Comparison of ENCODE assay signal across 8 cellular contexts in the genomic region with DNA sequence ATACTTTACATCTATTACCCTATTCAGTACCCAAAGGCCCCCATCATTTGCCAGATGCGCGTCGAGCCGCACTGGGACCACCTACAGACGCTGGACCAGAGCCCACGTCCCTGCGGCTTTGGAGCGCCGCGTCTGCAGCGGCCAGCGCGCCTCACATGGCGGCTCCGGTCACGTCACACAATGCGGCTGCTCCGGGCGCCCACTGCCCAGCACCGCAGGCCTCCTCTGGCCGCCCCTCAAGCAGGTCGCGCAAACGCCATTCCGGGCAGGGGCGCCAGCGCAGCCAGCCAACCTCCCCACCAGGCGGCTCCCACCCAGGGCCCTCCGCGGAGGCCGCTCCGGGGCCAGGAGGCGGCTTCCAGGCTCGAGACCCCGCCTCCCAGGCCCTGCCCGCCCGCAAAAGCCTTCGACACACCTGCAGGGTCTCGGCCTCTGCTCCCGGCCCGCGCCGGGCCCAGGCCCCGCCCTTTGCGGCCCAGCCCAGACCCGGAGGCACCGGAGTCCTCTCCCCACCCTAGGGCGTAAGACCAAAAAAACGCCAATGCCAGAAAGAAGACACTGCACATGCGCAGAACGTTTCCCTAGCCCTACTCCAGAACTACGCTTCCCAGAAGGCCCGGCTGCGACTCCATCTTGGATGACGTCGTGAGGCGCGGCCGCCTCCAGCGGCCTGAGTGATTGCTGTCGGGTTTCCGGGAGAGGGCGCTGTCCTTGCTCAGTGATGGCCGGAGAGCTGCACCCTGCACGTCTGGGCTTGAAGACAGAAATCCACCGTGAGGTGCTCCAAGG. TPM values are rescaled to one million over a fixed set of nuclear protein-coding genes. Genes with fewer than 3 reads are reported as not detected.
DNase-seq lines count a peak whose midpoint lies in the region; ATAC-seq and TF ChIP-seq lines count a peak whose summit lies in the region.

A gene (minus strand): TSS at position 557 of the 789 bp plus-strand sequence. CDS start 4,925 bp downstream, outside the sequence.

- peak; percentile 97 to 100 (median 97) for DNase-seq in CD4-positive, CD25-positive, alpha-beta regulatory T cell
- DNase-seq in NCI-H748 treated with DMSO at 0.1 percent for 48 hours (lab: John Stamatoyannopoulos, UW), result peak; percentile 96
- peak; percentile 96 to 98 for DNase-seq in activated CD4-positive, alpha-beta T cell treated with anti-CD3 and anti-CD28 coated beads, Interleukin-2, amount 50 U/mL, for 48 hours
- DNase-seq in dermis microvascular lymphatic vessel endothelial cell (ENCODE audit: low read depth in 2 of 2), result peak; percentile 98 to 99
- peak; percentile 99 for DNase-seq in stimulated activated CD4-positive, alpha-beta T cell treated with anti-CD3 and anti-CD28 coated beads, Interleukin-4, amount 100 ng/mL, for 24 hours

- H3K9ac ChIP-seq in liver (ENCODE audit: low read depth in 1 of 2, low read length in 2 of 2), result peak within 1 kb of the TSS; percentile 79 to 90

- H3K4me3 ChIP-seq in CD4-positive, CD25-positive, alpha-beta regulatory T cell (ENCODE audit: low read depth, low read length), result peak within 1 kb of the TSS; percentile 97
- peak within 1 kb of the TSS; percentile 73 to 89 (median 87) for H3K4me3 ChIP-seq in liver (ENCODE audit: low read depth in 1 of 3, low read length in 3 of 3)

- peaks cover 14% of the 10 kb centered on the region for H3K27me3 Mint-ChIP-seq in CD4-positive, CD25-positive, alpha-beta regulatory T cell

- peak within 1 kb of the TSS; percentile 95 for H3K27ac ChIP-seq in CD4-positive, CD25-positive, alpha-beta regulatory T cell (ENCODE audit: insufficient read depth, low read length, poor library complexity, severe bottlenecking)
- peak within 1 kb of the TSS; percentile 91 to 92 for H3K27ac ChIP-seq in liver (ENCODE audit: low read depth in 1 of 2, low read length in 2 of 2)

- no peaks in the 10 kb centered on the region for H3K9me3 Mint-ChIP-seq in CD4-positive, CD25-positive, alpha-beta regulatory T cell

- peaks cover 10 to 38% (median 28%) of the 10 kb centered on the region in 4 donors for H3K4me1 Mint-ChIP-seq in CD4-positive, CD25-positive, alpha-beta regulatory T cell

- no peaks in the 10 kb centered on the region for H3K27me3 ChIP-seq in CD4-positive, CD25-positive, alpha-beta regulatory T cell (ENCODE audit: control insufficient read depth, insufficient read depth, low read length)
- H3K27me3 ChIP-seq in liver (ENCODE audit: control insufficient read depth in 4 of 4, insufficient read depth in 4 of 4, low read length in 3 of 4), result no peaks in the 10 kb centered on the region

- WGBS in liver, result under 1% methylated on average over 66 of the region's 66 CpGs

- H3K4me1 ChIP-seq in CD4-positive, CD25-positive, alpha-beta regulatory T cell (ENCODE audit: control insufficient read depth, insufficient read depth, low read length, poor library complexity, severe bottlenecking), result peaks cover 13% of the 10 kb centered on the region
- H3K4me1 ChIP-seq in liver (ENCODE audit: control insufficient read depth in 4 of 4, insufficient read depth in 4 of 4, low read length in 3 of 4), result peaks cover 0 to 10% (median 3%) of the 10 kb centered on the region in 4 donors

- peak within 1 kb of the TSS; percentile 91 to 97 (median 92) for H3K4me3 Mint-ChIP-seq in CD4-positive, CD25-positive, alpha-beta regulatory T cell

- peaks cover under 1% of the 10 kb centered on the region for H3K36me3 ChIP-seq in CD4-positive, CD25-positive, alpha-beta regulatory T cell (ENCODE audit: control insufficient read depth, insufficient read depth, low read length)
- H3K36me3 ChIP-seq in liver (ENCODE audit: control insufficient read depth in 4 of 4, insufficient read depth in 3 of 4, low read depth in 1 of 4, low read length in 3 of 4), result no peaks in the 10 kb centered on the region

- peak; percentile 90 to 91 for ATAC-seq in CD4-positive, CD25-positive, alpha-beta regulatory T cell (ENCODE audit: low read depth in 2 of 2)
- ATAC-seq in GM19395 (IDR thresholded peaks at IDR 0.05; ENCODE audit: unreplicated experiment) (peak; percentile 95), HG03565 (IDR thresholded peaks at IDR 0.05; ENCODE audit: unreplicated experiment) (peak; percentile 89)

- peak; percentile 95 for TF ChIP-seq CTCF in liver (IDR thresholded peaks at IDR 0.05; ENCODE audit: low read depth, low read length, missing input control)

- peak; percentile 87 to 92 for TF ChIP-seq RAD21 in liver (IDR thresholded peaks at IDR 0.05)

- peaks cover 6% of the 10 kb centered on the region for H3K36me3 Mint-ChIP-seq in CD4-positive, CD25-positive, alpha-beta regulatory T cell

- H3K9me3 ChIP-seq in CD4-positive, CD25-positive, alpha-beta regulatory T cell (ENCODE audit: control insufficient read depth in 2 of 2, low read length in 2 of 2), result no peaks in the 10 kb centered on the region
- no peaks in the 10 kb centered on the region for H3K9me3 ChIP-seq in liver (ENCODE audit: control insufficient read depth in 4 of 4, low read length in 3 of 4)

- H3K27ac Mint-ChIP-seq in CD4-positive, CD25-positive, alpha-beta regulatory T cell, result peak within 1 kb of the TSS; percentile 91 to 98 (median 97)

TF ChIP-seq in liver, 16 proteins besides CTCF, POLR2A, EP300 and RAD21:
- TF ChIP-seq TAF1 (conservative IDR thresholded peaks at IDR 0.05) (peak; percentile 77), HNF4A (conservative IDR thresholded peaks at IDR 0.05) (peak in 1 of 2 donors; percentile 31), YY1 (IDR thresholded peaks at IDR 0.05) (peak; percentile 99), RXRA (IDR thresholded peaks at IDR 0.05) (peak; percentile 23 to 55), JUND (IDR thresholded peaks at IDR 0.05) (peak; percentile 81 to 85), SP1 (IDR thresholded peaks at IDR 0.05) (peak; percentile 61), EGR1 (IDR thresholded peaks at IDR 0.05; ENCODE audit: low read depth in 2 of 2) (no peak), GABPA (IDR thresholded peaks at IDR 0.05 in 1 of 2, conservative IDR thresholded peaks at IDR 0.05 in 1 of 2) (peak in 1 of 2 donors; percentile 46), FOXA1 (IDR thresholded peaks at IDR 0.05) (no peak), NR2F2 (IDR thresholded peaks at IDR 0.05) (no peak), HNF4G (IDR thresholded peaks at IDR 0.05) (no peak), FOXA2 (IDR thresholded peaks at IDR 0.05) (no peak)
- TF ChIP-seq, protein P1, sequence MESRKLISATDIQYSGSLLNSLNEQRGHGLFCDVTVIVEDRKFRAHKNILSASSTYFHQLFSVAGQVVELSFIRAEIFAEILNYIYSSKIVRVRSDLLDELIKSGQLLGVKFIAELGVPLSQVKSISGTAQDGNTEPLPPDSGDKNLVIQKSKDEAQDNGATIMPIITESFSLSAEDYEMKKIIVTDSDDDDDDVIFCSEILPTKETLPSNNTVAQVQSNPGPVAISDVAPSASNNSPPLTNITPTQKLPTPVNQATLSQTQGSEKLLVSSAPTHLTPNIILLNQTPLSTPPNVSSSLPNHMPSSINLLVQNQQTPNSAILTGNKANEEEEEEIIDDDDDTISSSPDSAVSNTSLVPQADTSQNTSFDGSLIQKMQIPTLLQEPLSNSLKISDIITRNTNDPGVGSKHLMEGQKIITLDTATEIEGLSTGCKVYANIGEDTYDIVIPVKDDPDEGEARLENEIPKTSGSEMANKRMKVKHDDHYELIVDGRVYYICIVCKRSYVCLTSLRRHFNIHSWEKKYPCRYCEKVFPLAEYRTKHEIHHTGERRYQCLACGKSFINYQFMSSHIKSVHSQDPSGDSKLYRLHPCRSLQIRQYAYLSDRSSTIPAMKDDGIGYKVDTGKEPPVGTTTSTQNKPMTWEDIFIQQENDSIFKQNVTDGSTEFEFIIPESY (IDR thresholded peaks at IDR 0.05), result peak; percentile 75
- TF ChIP-seq, protein P2, sequence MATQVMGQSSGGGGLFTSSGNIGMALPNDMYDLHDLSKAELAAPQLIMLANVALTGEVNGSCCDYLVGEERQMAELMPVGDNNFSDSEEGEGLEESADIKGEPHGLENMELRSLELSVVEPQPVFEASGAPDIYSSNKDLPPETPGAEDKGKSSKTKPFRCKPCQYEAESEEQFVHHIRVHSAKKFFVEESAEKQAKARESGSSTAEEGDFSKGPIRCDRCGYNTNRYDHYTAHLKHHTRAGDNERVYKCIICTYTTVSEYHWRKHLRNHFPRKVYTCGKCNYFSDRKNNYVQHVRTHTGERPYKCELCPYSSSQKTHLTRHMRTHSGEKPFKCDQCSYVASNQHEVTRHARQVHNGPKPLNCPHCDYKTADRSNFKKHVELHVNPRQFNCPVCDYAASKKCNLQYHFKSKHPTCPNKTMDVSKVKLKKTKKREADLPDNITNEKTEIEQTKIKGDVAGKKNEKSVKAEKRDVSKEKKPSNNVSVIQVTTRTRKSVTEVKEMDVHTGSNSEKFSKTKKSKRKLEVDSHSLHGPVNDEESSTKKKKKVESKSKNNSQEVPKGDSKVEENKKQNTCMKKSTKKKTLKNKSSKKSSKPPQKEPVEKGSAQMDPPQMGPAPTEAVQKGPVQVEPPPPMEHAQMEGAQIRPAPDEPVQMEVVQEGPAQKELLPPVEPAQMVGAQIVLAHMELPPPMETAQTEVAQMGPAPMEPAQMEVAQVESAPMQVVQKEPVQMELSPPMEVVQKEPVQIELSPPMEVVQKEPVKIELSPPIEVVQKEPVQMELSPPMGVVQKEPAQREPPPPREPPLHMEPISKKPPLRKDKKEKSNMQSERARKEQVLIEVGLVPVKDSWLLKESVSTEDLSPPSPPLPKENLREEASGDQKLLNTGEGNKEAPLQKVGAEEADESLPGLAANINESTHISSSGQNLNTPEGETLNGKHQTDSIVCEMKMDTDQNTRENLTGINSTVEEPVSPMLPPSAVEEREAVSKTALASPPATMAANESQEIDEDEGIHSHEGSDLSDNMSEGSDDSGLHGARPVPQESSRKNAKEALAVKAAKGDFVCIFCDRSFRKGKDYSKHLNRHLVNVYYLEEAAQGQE (IDR thresholded peaks at IDR 0.05), result peak; percentile 70
- TF ChIP-seq, protein P3, sequence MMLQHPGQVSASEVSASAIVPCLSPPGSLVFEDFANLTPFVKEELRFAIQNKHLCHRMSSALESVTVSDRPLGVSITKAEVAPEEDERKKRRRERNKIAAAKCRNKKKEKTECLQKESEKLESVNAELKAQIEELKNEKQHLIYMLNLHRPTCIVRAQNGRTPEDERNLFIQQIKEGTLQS (IDR thresholded peaks at IDR 0.05), result no peak
- TF ChIP-seq, protein P4, sequence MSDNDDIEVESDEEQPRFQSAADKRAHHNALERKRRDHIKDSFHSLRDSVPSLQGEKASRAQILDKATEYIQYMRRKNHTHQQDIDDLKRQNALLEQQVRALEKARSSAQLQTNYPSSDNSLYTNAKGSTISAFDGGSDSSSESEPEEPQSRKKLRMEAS (IDR thresholded peaks at IDR 0.05), result no peak
TF ChIP-seq in liver: peak in this region for 9.

RNA-seq across cellular contexts. Expression of the gene that starts here (rescaled TPM):
- 5.9 TPM for total RNA-seq in CD4-positive, CD25-positive, alpha-beta regulatory T cell
- 1 to 10 TPM; 3.0 to 5.6 (median 5.1) TPM for polyA plus RNA-seq in CD4-positive, CD25-positive, alpha-beta regulatory T cell
- 3.6 and 5.2 TPM in 2 replicates for total RNA-seq in dermis microvascular lymphatic vessel endothelial cell
- 1 to 10 TPM; 2.3 to 2.8 TPM for total RNA-seq in liver
- polyA plus RNA-seq in liver, result 1 to 10 TPM in 1 of 2 donors, under 1 TPM in 1; 0.93 to 1.1 TPM

Comparison
In these comparisons a context has a peak if more than half of its experiments do, and no peak if none do; other contexts are left out.
1. Peak in every context shown above with its lines: DNase-seq, ATAC-seq, H3K4me3 ChIP-seq and H3K27ac ChIP-seq.